Comparison of ENCODE assay signal across 8 cellular contexts in the genomic region with DNA sequence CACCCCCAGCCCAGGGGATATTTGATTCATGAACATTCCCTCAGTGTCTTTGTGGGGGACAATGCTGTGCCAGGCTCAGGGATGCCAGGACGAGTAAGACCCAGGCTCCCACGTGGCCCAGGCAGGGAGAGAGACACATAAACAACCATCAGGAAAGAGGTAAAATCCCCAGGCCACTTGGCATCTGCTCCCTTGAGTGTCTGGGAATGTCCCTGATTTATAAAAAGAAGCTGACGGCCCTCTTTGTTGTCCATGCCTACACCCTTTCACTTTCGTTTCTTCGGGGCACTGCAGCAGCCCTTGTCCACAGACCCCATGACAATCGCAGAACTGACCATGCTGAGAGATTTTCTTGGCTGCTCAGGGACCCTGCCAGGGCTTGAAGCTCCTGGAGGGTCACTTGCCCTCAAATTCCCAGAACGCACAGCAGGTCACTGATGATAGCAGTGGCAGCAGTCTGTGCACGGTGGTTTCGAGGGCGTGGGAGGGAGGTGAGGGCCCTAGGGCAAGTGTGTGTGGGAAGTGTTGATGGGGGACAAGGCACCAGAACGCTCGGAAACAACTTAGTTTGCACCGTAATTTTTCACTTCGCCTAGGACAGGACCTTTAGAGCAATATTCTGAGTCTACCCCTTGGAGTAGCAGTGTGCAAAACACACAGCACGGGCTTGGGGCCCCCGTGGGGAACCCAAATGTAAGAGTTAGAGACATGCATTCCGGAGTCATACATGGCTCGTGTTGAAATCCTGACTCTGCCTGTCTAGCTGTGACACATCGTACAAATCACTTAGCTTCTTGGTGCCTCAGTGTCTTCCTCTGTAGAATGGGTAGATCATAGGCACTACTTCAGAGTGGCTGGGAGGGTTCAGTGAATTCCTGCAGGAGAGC. TPM values are rescaled to one million over a fixed set of nuclear protein-coding genes. Genes with fewer than 3 reads are reported as not detected.
A peak's percentile ranks its signal among the peaks of the same experiment; 100 is the strongest.
DNase-seq lines count a peak whose midpoint lies in the region; ATAC-seq lines count a peak whose summit lies in the region.

No MANE protein-coding gene starts in this region.

- no peaks in the 10 kb centered on the region for H3K27me3 ChIP-seq in skeletal muscle tissue (ENCODE audit: control insufficient read depth in 3 of 3, insufficient read depth in 3 of 3, low read length in 3 of 3)

- H3K9me3 ChIP-seq in skeletal muscle tissue (ENCODE audit: control insufficient read depth in 3 of 3, low read length in 3 of 3) = no peaks in the 10 kb centered on the region

- peak overlapping the region; percentile 66 to 87 (median 83) for H3K9ac ChIP-seq in skeletal muscle tissue (ENCODE audit: low read depth in 1 of 3, low read length in 3 of 3)

- H3K36me3 ChIP-seq in skeletal muscle tissue (ENCODE audit: control insufficient read depth in 3 of 3, insufficient read depth in 3 of 3, low read length in 3 of 3) = no peaks in the 10 kb centered on the region

- in situ Hi-C loops in G401 (cut with HindIII; ENCODE audit: low sequenced_read_pairs) = no loop called here

- ATAC-seq in GM18861 (IDR thresholded peaks at IDR 0.05; ENCODE audit: unreplicated experiment) = peak; percentile 34
- ATAC-seq in HG03097 (IDR thresholded peaks at IDR 0.05; ENCODE audit: low FRiP score, unreplicated experiment) = peak; percentile 44

- peak overlapping the region; percentile 60 for H3K27ac ChIP-seq in skeletal muscle tissue (ENCODE audit: low read depth, low read length)

- peak overlapping the region; percentile 74 to 81 (median 79) for H3K4me3 ChIP-seq in skeletal muscle tissue (ENCODE audit: low read length in 3 of 3)

- H3K4me1 ChIP-seq in skeletal muscle tissue (ENCODE audit: control insufficient read depth in 3 of 3, insufficient read depth in 3 of 3, low read length in 3 of 3) = peaks cover 33 to 53% (median 53%) of the 10 kb centered on the region in 3 donors

- DNase-seq in A172 (ENCODE audit: low spot score) (peak; percentile 71), glomerular visceral epithelial cell (ENCODE audit: extremely low spot score) (peak; percentile 28), NOMO-1 (lab: John Stamatoyannopoulos, UW; ENCODE audit: unreplicated experiment in 2 of 2) (no peak), G401 (ENCODE audit: low spot score) (no peak)
- peak; percentile 85 for DNase-seq in activated CD8-positive, alpha-beta memory T cell treated with anti-CD3 and anti-CD28 coated beads for 24 hours

RNA-seq across cellular contexts. Expression of gene NOD2, which starts 4.7 kb away (rescaled TPM):
- not detected in 2 replicates for total RNA-seq in A172 (2014; rRNA removed; shearing (Covaris generic))
- 0.52 TPM for total RNA-seq in skeletal muscle tissue
- not detected in 2 replicates for total RNA-seq in G401 (2014; rRNA removed; shearing (Covaris generic))

RNA-seq across cellular contexts. Expression of gene SNX20, which starts 17.0 kb away (rescaled TPM):
- not detected in 2 replicates for total RNA-seq in A172 (2014; rRNA removed; shearing (Covaris generic))
- 1.0 TPM for total RNA-seq in skeletal muscle tissue
- total RNA-seq in G401 (2014; rRNA removed; shearing (Covaris generic)) = not detected in 2 replicates

RNA-seq across cellular contexts. Expression of gene CYLD, which starts 43.8 kb away (rescaled TPM):
- 76.8 and 83.4 TPM in 2 replicates for total RNA-seq in A172 (2014; rRNA removed; shearing (Covaris generic))
- total RNA-seq in skeletal muscle tissue = 32.4 TPM
- 4.5 and 6.0 TPM in 2 replicates for total RNA-seq in G401 (2014; rRNA removed; shearing (Covaris generic))

Comparison
In these comparisons a context has a peak if more than half of its experiments do, and no peak if none do; other contexts are left out.
1. DNase-seq: peak in A172 (single experiment), activated CD8-positive, alpha-beta memory T cell treated with anti-CD3 and anti-CD28 coated beads for 24 hours (single experiment) and glomerular visceral epithelial cell (single experiment); none in NOMO-1 (0 of 2) and G401 (single experiment).